Comparison of ENCODE assay signal across 1 cellular context in the genomic region with DNA sequence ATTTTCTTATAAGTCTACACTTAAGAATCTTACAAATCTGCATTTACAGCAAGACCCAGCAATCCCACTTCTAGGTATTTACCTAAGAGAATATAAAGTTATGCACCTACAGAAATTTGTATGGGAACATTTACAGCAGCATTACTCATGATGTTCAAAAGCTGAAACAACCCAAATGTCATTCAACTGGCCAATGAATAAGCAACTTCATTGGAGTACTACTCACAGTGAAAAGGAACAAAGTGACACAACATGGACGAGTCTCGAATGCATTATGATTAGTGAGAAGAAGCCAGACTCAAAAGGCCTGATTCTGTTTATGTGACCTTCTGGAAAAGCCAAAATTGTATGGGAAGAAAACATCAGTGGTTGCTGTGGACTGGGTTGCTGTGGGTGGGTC.
TF ChIP-seq lines count a peak whose summit lies in the region.

No MANE protein-coding gene starts in this region.

TF ChIP-seq in GM12878, 131 proteins besides CTCF, POLR2A, EP300 and RAD21 (continued from another document):
- TF ChIP-seq, protein P1, sequence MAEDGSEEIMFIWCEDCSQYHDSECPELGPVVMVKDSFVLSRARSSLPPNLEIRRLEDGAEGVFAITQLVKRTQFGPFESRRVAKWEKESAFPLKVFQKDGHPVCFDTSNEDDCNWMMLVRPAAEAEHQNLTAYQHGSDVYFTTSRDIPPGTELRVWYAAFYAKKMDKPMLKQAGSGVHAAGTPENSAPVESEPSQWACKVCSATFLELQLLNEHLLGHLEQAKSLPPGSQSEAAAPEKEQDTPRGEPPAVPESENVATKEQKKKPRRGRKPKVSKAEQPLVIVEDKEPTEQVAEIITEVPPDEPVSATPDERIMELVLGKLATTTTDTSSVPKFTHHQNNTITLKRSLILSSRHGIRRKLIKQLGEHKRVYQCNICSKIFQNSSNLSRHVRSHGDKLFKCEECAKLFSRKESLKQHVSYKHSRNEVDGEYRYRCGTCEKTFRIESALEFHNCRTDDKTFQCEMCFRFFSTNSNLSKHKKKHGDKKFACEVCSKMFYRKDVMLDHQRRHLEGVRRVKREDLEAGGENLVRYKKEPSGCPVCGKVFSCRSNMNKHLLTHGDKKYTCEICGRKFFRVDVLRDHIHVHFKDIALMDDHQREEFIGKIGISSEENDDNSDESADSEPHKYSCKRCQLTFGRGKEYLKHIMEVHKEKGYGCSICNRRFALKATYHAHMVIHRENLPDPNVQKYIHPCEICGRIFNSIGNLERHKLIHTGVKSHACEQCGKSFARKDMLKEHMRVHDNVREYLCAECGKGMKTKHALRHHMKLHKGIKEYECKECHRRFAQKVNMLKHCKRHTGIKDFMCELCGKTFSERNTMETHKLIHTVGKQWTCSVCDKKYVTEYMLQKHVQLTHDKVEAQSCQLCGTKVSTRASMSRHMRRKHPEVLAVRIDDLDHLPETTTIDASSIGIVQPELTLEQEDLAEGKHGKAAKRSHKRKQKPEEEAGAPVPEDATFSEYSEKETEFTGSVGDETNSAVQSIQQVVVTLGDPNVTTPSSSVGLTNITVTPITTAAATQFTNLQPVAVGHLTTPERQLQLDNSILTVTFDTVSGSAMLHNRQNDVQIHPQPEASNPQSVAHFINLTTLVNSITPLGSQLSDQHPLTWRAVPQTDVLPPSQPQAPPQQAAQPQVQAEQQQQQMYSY (CRISPR knock-in tag; IDR thresholded peaks at IDR 0.05): no peak
